Comparison of ENCODE assay signal across 8 cellular contexts in the genomic region with DNA sequence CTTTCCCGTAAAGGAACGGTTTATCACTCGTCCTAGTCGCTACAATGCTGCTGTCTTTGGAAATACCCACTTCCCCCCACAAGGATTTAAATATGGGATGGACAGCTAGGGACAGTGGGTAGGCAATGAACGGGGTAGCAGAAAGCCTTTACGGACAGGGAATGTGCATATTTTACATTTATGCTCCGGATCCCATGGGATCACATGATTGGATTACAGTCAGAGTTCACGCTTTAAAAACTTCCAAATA. TPM values are rescaled to one million over a fixed set of nuclear protein-coding genes. Genes with fewer than 3 reads are reported as not detected.
DNase-seq lines count a peak whose midpoint lies in the region; ATAC-seq and TF ChIP-seq lines count a peak whose summit lies in the region.

No MANE protein-coding gene starts in this region.

- BruUV-seq in Calu3 (replicated peaks; lab: Mats Ljungman, UMichigan): no TSS peak

- intact Hi-C loops in Calu3 (cut with micrococcal nuclease; ENCODE audit: unreplicated experiment): loop anchor here (5.0 kb wide), 2 partner anchors 274 to 311 kb away; no protein-coding TSS in a partner anchor

- H2AFZ ChIP-seq in parathyroid adenoma: peak overlapping the region; percentile 82

- ATAC-seq in HG03565 (IDR thresholded peaks at IDR 0.05; ENCODE audit: unreplicated experiment) (no peak), HG03432 (IDR thresholded peaks at IDR 0.05; ENCODE audit: unreplicated experiment) (no peak)

- peak overlapping the region; percentile 72 for H3K27ac ChIP-seq in parathyroid adenoma

- no peaks in the 10 kb centered on the region for H3K9me3 ChIP-seq in parathyroid adenoma (ENCODE audit: control insufficient read depth, low read length)

- no peak for DNase-seq in Calu3
- DNase-seq in epithelial cell of proximal tubule (ENCODE audit: low read depth): no peak
- DNase-seq in stimulated activated CD4-positive, alpha-beta T cell treated with anti-CD3 and anti-CD28 coated beads, Interleukin-15, amount 100 ng/mL, for 24 hours: no peak
- DNase-seq in ecto neural progenitor cell (ENCODE audit: low spot score): no peak

- no peaks in the 10 kb centered on the region for H3K79me2 ChIP-seq in parathyroid adenoma

- H3K36me3 Mint-ChIP-seq in Calu3 (ENCODE audit: insufficient read depth, unreplicated experiment): peaks cover 47% of the 10 kb centered on the region

- peaks cover 9% of the 10 kb centered on the region for H3K4me1 ChIP-seq in parathyroid adenoma

- H3K4me3 Mint-ChIP-seq in Calu3 (ENCODE audit: low read depth, unreplicated experiment): peak overlapping the region; percentile 93

- TF ChIP-seq CTCF in Calu3 (IDR thresholded peaks at IDR 0.05; ENCODE audit: unreplicated experiment): no peak
- no peak for TF ChIP-seq CTCF in epithelial cell of proximal tubule (conservative IDR thresholded peaks at IDR 0.05; ENCODE audit: low read depth, low read length)
- no peak for TF ChIP-seq CTCF in parathyroid adenoma (IDR thresholded peaks at IDR 0.05)

- H3K36me3 ChIP-seq in parathyroid adenoma (ENCODE audit: control insufficient read depth, insufficient read depth, low read length): no peaks in the 10 kb centered on the region

- H3K27me3 Mint-ChIP-seq in Calu3 (ENCODE audit: unreplicated experiment): no peaks in the 10 kb centered on the region

- H3K4me2 ChIP-seq in parathyroid adenoma (ENCODE audit: low read length): peak overlapping the region; percentile 64

- no peaks in the 10 kb centered on the region for H3K9me3 Mint-ChIP-seq in Calu3 (ENCODE audit: low read depth, unreplicated experiment)

- peak overlapping the region; percentile 96 for H3K27ac Mint-ChIP-seq in Calu3 (ENCODE audit: unreplicated experiment)

- no peaks in the 10 kb centered on the region for H3K27me3 ChIP-seq in parathyroid adenoma (ENCODE audit: control insufficient read depth, insufficient read depth, low read length)

- H3K4me3 ChIP-seq in epithelial cell of proximal tubule (ENCODE audit: low read depth, low read length) (peak overlapping the region; percentile 86), parathyroid adenoma (ENCODE audit: low read depth, low read length) (peak overlapping the region; percentile 59)

- H3K4me1 Mint-ChIP-seq in Calu3 (ENCODE audit: low read depth, unreplicated experiment): no peaks in the 10 kb centered on the region

- H3K9ac ChIP-seq in parathyroid adenoma: no peak overlapping the region

- CTCF ChIA-PET in Calu3 (lab: Charles Lee): interaction anchor here (1.4 kb wide), 1 partner anchor 242 kb away, joined by 3 read pairs; no protein-coding TSS in a partner anchor

TF ChIP-seq in PFSK-1, 5 proteins besides CTCF, POLR2A, EP300 and RAD21:
- TF ChIP-seq, protein P1, sequence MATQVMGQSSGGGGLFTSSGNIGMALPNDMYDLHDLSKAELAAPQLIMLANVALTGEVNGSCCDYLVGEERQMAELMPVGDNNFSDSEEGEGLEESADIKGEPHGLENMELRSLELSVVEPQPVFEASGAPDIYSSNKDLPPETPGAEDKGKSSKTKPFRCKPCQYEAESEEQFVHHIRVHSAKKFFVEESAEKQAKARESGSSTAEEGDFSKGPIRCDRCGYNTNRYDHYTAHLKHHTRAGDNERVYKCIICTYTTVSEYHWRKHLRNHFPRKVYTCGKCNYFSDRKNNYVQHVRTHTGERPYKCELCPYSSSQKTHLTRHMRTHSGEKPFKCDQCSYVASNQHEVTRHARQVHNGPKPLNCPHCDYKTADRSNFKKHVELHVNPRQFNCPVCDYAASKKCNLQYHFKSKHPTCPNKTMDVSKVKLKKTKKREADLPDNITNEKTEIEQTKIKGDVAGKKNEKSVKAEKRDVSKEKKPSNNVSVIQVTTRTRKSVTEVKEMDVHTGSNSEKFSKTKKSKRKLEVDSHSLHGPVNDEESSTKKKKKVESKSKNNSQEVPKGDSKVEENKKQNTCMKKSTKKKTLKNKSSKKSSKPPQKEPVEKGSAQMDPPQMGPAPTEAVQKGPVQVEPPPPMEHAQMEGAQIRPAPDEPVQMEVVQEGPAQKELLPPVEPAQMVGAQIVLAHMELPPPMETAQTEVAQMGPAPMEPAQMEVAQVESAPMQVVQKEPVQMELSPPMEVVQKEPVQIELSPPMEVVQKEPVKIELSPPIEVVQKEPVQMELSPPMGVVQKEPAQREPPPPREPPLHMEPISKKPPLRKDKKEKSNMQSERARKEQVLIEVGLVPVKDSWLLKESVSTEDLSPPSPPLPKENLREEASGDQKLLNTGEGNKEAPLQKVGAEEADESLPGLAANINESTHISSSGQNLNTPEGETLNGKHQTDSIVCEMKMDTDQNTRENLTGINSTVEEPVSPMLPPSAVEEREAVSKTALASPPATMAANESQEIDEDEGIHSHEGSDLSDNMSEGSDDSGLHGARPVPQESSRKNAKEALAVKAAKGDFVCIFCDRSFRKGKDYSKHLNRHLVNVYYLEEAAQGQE (IDR thresholded peaks at IDR 0.05; ENCODE audit: insufficient read depth in 1 of 2, low read depth in 2 of 2, low read length in 2 of 2): no peak
- TF ChIP-seq POLR2AphosphoS5 (IDR thresholded peaks at IDR 0.05; ENCODE audit: low read depth, low read length): peak; percentile 60; the same call in 1 of the 2 replicates
- 0 out of 2 replicates have a peak, but pooled peaks have one; percentile 65 for TF ChIP-seq SIN3A (IDR thresholded peaks at IDR 0.05; ENCODE audit: borderline replicate concordance, insufficient read depth, low read length)
- TF ChIP-seq FOXP2 (optimal IDR thresholded peaks at IDR 0.05; ENCODE audit: borderline replicate concordance, extremely low read depth, extremely low read length, insufficient read depth): no peak
- TF ChIP-seq TAF1 (IDR thresholded peaks at IDR 0.05; ENCODE audit: borderline replicate concordance, insufficient read depth, low read length): no peak

RNA-seq across cellular contexts. Expression of a gene that starts 1.2 kb away (rescaled TPM):
- total RNA-seq in Calu3 (2022): 16.1 and 16.2 TPM in 2 replicates
- 18.6 TPM for polyA plus RNA-seq in PFSK-1 (2012; ENCODE audit: insufficient read length, low read depth)
- 5.9 and 14.2 TPM in 2 replicates for total RNA-seq in epithelial cell of proximal tubule
